8 cellular contexts compared by ENCODE assay signal in genomic region chr22:36644333-36644757, GRCh38. TPM values are rescaled to one million over a fixed set of nuclear protein-coding genes. Genes with fewer than 3 reads are reported as not detected.
A peak's percentile ranks its signal among the peaks of the same experiment; 100 is the strongest.
DNase-seq lines count a peak whose midpoint lies in the region; ATAC-seq and TF ChIP-seq lines count a peak whose summit lies in the region.

No MANE protein-coding gene starts in this region.

- no peak overlapping the region for H3K4me3 ChIP-seq in fibroblast of the aortic adventitia (ENCODE audit: low read depth, low read length)

- intact Hi-C loops in natural killer cell (cut with micrococcal nuclease), result no loop called here

- no peak overlapping the region for H3K4me3 Mint-ChIP-seq in natural killer cell
- no peak overlapping the region for H3K4me3 Mint-ChIP-seq in natural killer cell treated with Interleukin-12 subunit alpha and Interleukin-12 subunit beta and Interleukin-15 and Interleukin-18, amount 100 ng/mL, for 72 hours

- no peak overlapping the region for H3K27ac Mint-ChIP-seq in natural killer cell
- no peak overlapping the region for H3K27ac Mint-ChIP-seq in natural killer cell treated with Interleukin-12 subunit alpha and Interleukin-12 subunit beta and Interleukin-15 and Interleukin-18, amount 100 ng/mL, for 72 hours

- ATAC-seq in natural killer cell (peak in 2 of 3 donors; percentile 34 to 42), HG02798 (IDR thresholded peaks at IDR 0.05; ENCODE audit: poor library complexity, unreplicated experiment) (no peak), GM19035 (IDR thresholded peaks at IDR 0.05; ENCODE audit: unreplicated experiment) (no peak)
- ATAC-seq in natural killer cell treated with Interleukin-12 subunit alpha and Interleukin-12 subunit beta and Interleukin-15 and Interleukin-18, amount 100 ng/mL, for 72 hours, result no peak

- no peak for DNase-seq in natural killer cell
- no peak for DNase-seq in natural killer cell treated with Interleukin-12 subunit alpha and Interleukin-12 subunit beta and Interleukin-15 and Interleukin-18, amount 100 ng/mL, for 72 hours (ENCODE audit: low spot score)
- DNase-seq in SK-MEL-5 (ENCODE audit: low read depth, low spot score), result peak; percentile 64
- DNase-seq in fibroblast of the aortic adventitia (ENCODE audit: low read depth), result peak; percentile 97
- DNase-seq in stimulated activated CD4-positive, alpha-beta T cell treated with anti-CD3 and anti-CD28 coated beads, Interleukin-4, amount 100 ng/mL, for 24 hours, result peak; percentile 32
- DNase-seq in effector CD8-positive, alpha-beta T cell (lab: John Stamatoyannopoulos, UW), result no peak

- TF ChIP-seq CTCF in natural killer cell (IDR thresholded peaks at IDR 0.05) (no peak), fibroblast of the aortic adventitia (IDR thresholded peaks at IDR 0.05; ENCODE audit: insufficient read depth, low read length) (no peak)

- H3K4me1 Mint-ChIP-seq in natural killer cell, result no peaks in the 10 kb centered on the region
- H3K4me1 Mint-ChIP-seq in natural killer cell treated with Interleukin-12 subunit alpha and Interleukin-12 subunit beta and Interleukin-15 and Interleukin-18, amount 100 ng/mL, for 72 hours (ENCODE audit: low read depth in 2 of 2), result no peaks in the 10 kb centered on the region

- no peaks in the 10 kb centered on the region for H3K36me3 Mint-ChIP-seq in natural killer cell
- no peaks in the 10 kb centered on the region for H3K36me3 Mint-ChIP-seq in natural killer cell treated with Interleukin-12 subunit alpha and Interleukin-12 subunit beta and Interleukin-15 and Interleukin-18, amount 100 ng/mL, for 72 hours

- no peaks in the 10 kb centered on the region for H3K9me3 Mint-ChIP-seq in natural killer cell
- no peaks in the 10 kb centered on the region for H3K9me3 Mint-ChIP-seq in natural killer cell treated with Interleukin-12 subunit alpha and Interleukin-12 subunit beta and Interleukin-15 and Interleukin-18, amount 100 ng/mL, for 72 hours

- in situ Hi-C loops in SK-MEL-5 (cut with HindIII; ENCODE audit: low pct_unique_long_range_greater_than_20kb, low sequenced_read_pairs), result no loop called here

- peaks cover 31 to 55% of the 10 kb centered on the region in 2 donors for H3K27me3 Mint-ChIP-seq in natural killer cell (ENCODE audit: low read depth in 2 of 2)
- peaks cover 44 to 53% of the 10 kb centered on the region in 2 donors for H3K27me3 Mint-ChIP-seq in natural killer cell treated with Interleukin-12 subunit alpha and Interleukin-12 subunit beta and Interleukin-15 and Interleukin-18, amount 100 ng/mL, for 72 hours

RNA-seq across cellular contexts. Expression of gene CACNG2, which starts 59.2 kb away (rescaled TPM):
- total RNA-seq in natural killer cell (not detected), fibroblast of the aortic adventitia (ENCODE audit: low replicate concordance) (not detected in 2 replicates)
- total RNA-seq in natural killer cell treated with Interleukin-12 subunit alpha and Interleukin-12 subunit beta and Interleukin-15 and Interleukin-18, amount 100 ng/mL, for 72 hours, result not detected
- not detected in 2 replicates for total RNA-seq in SK-MEL-5 (2014; rRNA removed; shearing (Covaris generic))
- not detected in 2 replicates for polyA plus RNA-seq in SK-MEL-5 (2015; cell fraction: cytosol; rRNA removed)
- polyA plus RNA-seq in SK-MEL-5 (2015; cell fraction: nucleus; rRNA removed), result not detected in 2 replicates

Comparison
In these comparisons a context has a peak if more than half of its experiments do, and no peak if none do; other contexts are left out.
1. ATAC-seq: peak in natural killer cell (2 of 3); none in natural killer cell treated with Interleukin-12 subunit alpha and Interleukin-12 subunit beta and Interleukin-15 and Interleukin-18, amount 100 ng/mL, for 72 hours (0 of 2), HG02798 (single experiment) and GM19035 (single experiment).
2. DNase-seq: peak in SK-MEL-5 (single experiment), fibroblast of the aortic adventitia (single experiment) and stimulated activated CD4-positive, alpha-beta T cell treated with anti-CD3 and anti-CD28 coated beads, Interleukin-4, amount 100 ng/mL, for 24 hours (single experiment); none in natural killer cell (single experiment), natural killer cell treated with Interleukin-12 subunit alpha and Interleukin-12 subunit beta and Interleukin-15 and Interleukin-18, amount 100 ng/mL, for 72 hours (single experiment) and effector CD8-positive, alpha-beta T cell (single experiment).